Comparison of ENCODE assay signal across 17 cellular contexts in genomic region chr4:79575709-79576479, GRCh38.
A peak's percentile ranks its signal among the peaks of the same experiment; 100 is the strongest.
DNase-seq lines count a peak whose midpoint lies in the region; ATAC-seq and TF ChIP-seq lines count a peak whose summit lies in the region.
"Had no signal": no experiment of that assay in that cellular context is flagged by ENCODE, and none has a peak within 500 bp of the region (broad histone marks: within the 10 kb centered on the region; RNA-seq: fewer than 3 reads in every experiment).

No MANE protein-coding gene starts in this region.

- H3K79me2 ChIP-seq in OCI-LY7 (ENCODE audit: insufficient read depth, low read depth, low read length) = no peaks in the 10 kb centered on the region

- H2AFZ ChIP-seq in OCI-LY7 (ENCODE audit: low read length) = no peak overlapping the region

- no peaks in the 10 kb centered on the region for H3K36me3 ChIP-seq in ascending aorta
- no peaks in the 10 kb centered on the region for H3K36me3 ChIP-seq in sigmoid colon
- no peaks in the 10 kb centered on the region for H3K36me3 ChIP-seq in OCI-LY7 (ENCODE audit: insufficient read depth, low read length)
- H3K36me3 ChIP-seq: brain microvascular endothelial cell, tibial nerve had no signal

- BruUV-seq in OCI-LY7 (replicated peaks; lab: Mats Ljungman, UMichigan) = no TSS peak

- no peak overlapping the region for H3K4me2 ChIP-seq in OCI-LY7 (ENCODE audit: low read length)

- no peak overlapping the region for H3K4me3 ChIP-seq in ascending aorta
- no peak overlapping the region for H3K4me3 ChIP-seq in sigmoid colon
- no peak overlapping the region for H3K4me3 ChIP-seq in OCI-LY7 (ENCODE audit: low read depth, low read length, poor library complexity, severe bottlenecking)
- H3K4me3 ChIP-seq: GM12878, tibial nerve had no signal

- POLR2A ChIA-PET in OCI-LY7 (lab: Charles Lee) = no interaction called here

- peak overlapping the region; percentile 19 to 25 for H3K27ac ChIP-seq in ascending aorta
- H3K27ac ChIP-seq in sigmoid colon = peak overlapping the region in 3 of 4 donors; percentile 49 to 61 (median 54)
- H3K27ac ChIP-seq in OCI-LY7 (ENCODE audit: low read depth, low read length, poor library complexity, severe bottlenecking) = no peak overlapping the region
- H3K27ac ChIP-seq: brain microvascular endothelial cell, C4-2B had no signal

- intact Hi-C loops in ascending aorta (cut with DNase I) (no loop called here), left cardiac atrium (cut with DNase I) (loop anchor here in 1 of 2 donors (2.0 to 5.0 kb wide), 2 partner anchors 533 to 624 kb away; no protein-coding TSS in a partner anchor), sigmoid colon (cut with DNase I) (loop anchor here (1.0 to 10.0 kb wide), 2 partner anchors 534 to 621 kb away; no protein-coding TSS in a partner anchor), posterior cingulate gyrus (cut with DNase I) (loop anchor here (2.0 kb wide), 1 partner anchor 621 kb away; no protein-coding TSS in a partner anchor), OCI-LY7 (cut with micrococcal nuclease; ENCODE audit: unreplicated experiment) (no loop called here)

- 77 to 84% methylated on average over 7 of the region's 7 CpGs for WGBS in sigmoid colon, 2 donors

- H3K9me2 ChIP-seq in OCI-LY7 (ENCODE audit: insufficient read depth, low read length) = no peaks in the 10 kb centered on the region

- peak; percentile 13 for ATAC-seq in GM18520 (IDR thresholded peaks at IDR 0.05; ENCODE audit: unreplicated experiment)
- peak; percentile 67 to 75 for ATAC-seq in left cardiac atrium
- no peak for ATAC-seq in GM18909 (IDR thresholded peaks at IDR 0.05; ENCODE audit: poor library complexity, unreplicated experiment)
- ATAC-seq in HG03280 (IDR thresholded peaks at IDR 0.05; ENCODE audit: unreplicated experiment) = no peak
- ATAC-seq: natural killer cell had no signal

- H3K27me3 ChIP-seq in ascending aorta = no peaks in the 10 kb centered on the region
- H3K27me3 ChIP-seq in sigmoid colon = no peaks in the 10 kb centered on the region
- H3K27me3 ChIP-seq: brain microvascular endothelial cell, tibial nerve had no signal

- TF ChIP-seq POLR2A in sigmoid colon (IDR thresholded peaks at IDR 0.05) = no peak

- CTCF ChIA-PET in OCI-LY7 (lab: Charles Lee; ENCODE audit: unreplicated experiment) = no interaction called here

- H3K4me1 ChIP-seq in ascending aorta (peaks cover 0 to 11% of the 10 kb centered on the region in 2 donors), sigmoid colon (peaks cover 0 to 19% (median 9%) of the 10 kb centered on the region in 4 donors), OCI-LY7 (ENCODE audit: insufficient read depth, low read length, poor library complexity, severe bottlenecking) (no peaks in the 10 kb centered on the region)

- DNase-seq in ascending aorta (ENCODE audit: low spot score in 2 of 2) (no peak), left cardiac atrium (no peak), sigmoid colon (peak; percentile 70), posterior cingulate gyrus (no peak), OCI-LY7 (ENCODE audit: low spot score) (no peak)
- DNase-seq: activated B cell treated with CpG ODN at 0.5 μM for 24 hours; activated T-cell treated with anti-CD3 and anti-CD28 coated beads, Interleukin-2, amount 50 U/mL, for 72 hours; GF-D8; natural killer cell; stimulated activated CD4-positive, alpha-beta T cell treated with anti-CD3 and anti-CD28 coated beads, Interleukin-12 subunit alpha, Interleukin-12 subunit beta, amount 100 ng/mL, for 4 hours had no signal

- H3K9me3 ChIP-seq in ascending aorta = no peaks in the 10 kb centered on the region
- no peaks in the 10 kb centered on the region for H3K9me3 ChIP-seq in sigmoid colon
- H3K9me3 ChIP-seq in OCI-LY7 (ENCODE audit: low read length) = no peaks in the 10 kb centered on the region
- H3K9me3 ChIP-seq: tibial nerve had no signal

- TF ChIP-seq EP300 in sigmoid colon (IDR thresholded peaks at IDR 0.05) = no peak

- TF ChIP-seq CTCF in ascending aorta (IDR thresholded peaks at IDR 0.05) (no peak), sigmoid colon (IDR thresholded peaks at IDR 0.05) (no peak), OCI-LY7 (conservative IDR thresholded peaks at IDR 0.05; ENCODE audit: low read length) (no peak)

- no peaks in the 10 kb centered on the region for H4K20me1 ChIP-seq in OCI-LY7 (ENCODE audit: insufficient read depth, low read length)

Comparison
In these comparisons a context has a peak if more than half of its experiments do, and no peak if none do; other contexts are left out.
1. ATAC-seq: peak in GM18520 (single experiment) and left cardiac atrium (2 of 2); none in GM18909 (single experiment) and HG03280 (single experiment).
2. intact Hi-C loops: an anchor here in sigmoid colon (1.0 to 10.0 kb wide) and posterior cingulate gyrus (2.0 kb wide); none called in ascending aorta and OCI-LY7.